In the genomic region with DNA sequence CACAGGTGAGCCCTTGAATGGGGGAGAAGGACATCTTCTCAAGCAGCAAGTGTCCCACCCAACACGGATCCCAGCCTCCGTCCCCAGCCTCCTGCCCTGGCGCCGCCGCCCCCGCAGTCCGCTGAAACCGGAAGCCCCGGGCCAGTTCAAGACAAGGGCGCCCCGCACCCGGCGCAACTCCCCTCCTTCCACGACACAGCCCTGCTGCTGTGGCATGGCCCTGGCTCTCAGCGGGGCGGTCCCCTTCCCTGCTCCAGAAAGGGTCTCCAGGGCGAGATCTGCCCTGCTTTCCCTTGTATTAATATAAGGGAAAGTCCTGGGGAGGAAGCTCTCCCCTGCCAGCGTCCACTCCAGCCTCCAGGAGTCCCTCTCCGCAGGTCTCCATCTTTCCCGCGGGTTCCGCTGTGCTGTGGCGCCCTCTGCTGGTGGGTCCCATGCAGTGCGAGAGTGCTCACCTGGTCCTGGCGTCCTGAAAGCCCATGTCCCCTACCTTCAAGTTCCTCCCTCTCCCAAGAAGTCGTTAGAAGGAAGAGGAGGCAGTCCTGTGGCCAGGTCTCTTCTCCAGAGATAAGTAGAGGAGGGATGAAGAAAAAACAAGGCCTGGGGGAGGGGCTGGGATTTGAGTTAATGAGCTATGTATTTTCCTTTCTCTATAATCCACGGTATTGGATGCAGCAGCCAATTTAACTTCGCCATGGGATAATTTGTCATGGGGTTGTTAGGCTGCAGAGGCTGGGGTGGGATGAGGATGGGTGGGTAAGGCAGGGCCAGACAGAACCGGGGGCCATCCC, we compare ENCODE assay signal across 9 cellular contexts.
DNase-seq lines count a peak whose midpoint lies in the region; ATAC-seq, FAIRE-seq and TF ChIP-seq lines count a peak whose summit lies in the region.
"Had no signal": no experiment of that assay in that cellular context is flagged by ENCODE, and none has a peak within 500 bp of the region (broad histone marks: within the 10 kb centered on the region; RNA-seq: fewer than 3 reads in every experiment).

No MANE protein-coding gene starts in this region.

- H3K79me2 ChIP-seq in H1 (ENCODE audit: control insufficient read depth in 1 of 2, insufficient read depth in 2 of 2, low read length in 2 of 2), result no peaks in the 10 kb centered on the region

- no peak overlapping the region for H2AFZ ChIP-seq in H1 (ENCODE audit: low read length)
- peak overlapping the region; percentile 35 for H2AFZ ChIP-seq in neuronal stem cell (ENCODE audit: low read length)

- CTCF ChIA-PET in H1 (lab: Charles Lee; ENCODE audit: partially characterized antibody), result interaction anchor here (0.6 to 3.9 kb wide), 70 partner anchors 10 to 655 kb away, joined by 3 to 45 read pairs (median 4); no protein-coding TSS in a partner anchor

- no peaks in the 10 kb centered on the region for H3K9me3 Mint-ChIP-seq in activated CD4-positive, alpha-beta T cell treated with anti-CD3 and anti-CD28 coated beads, Interleukin-2, amount 10 ng/mL, durations not matched to agents 24 days and 14 days

- H3K9me3 ChIP-seq in H1 (ENCODE audit: insufficient read depth in 2 of 2, low read depth in 1 of 2, low read length in 1 of 2), result no peaks in the 10 kb centered on the region
- H3K9me3 ChIP-seq in neuronal stem cell (replicated peaks in 1 of 2; ENCODE audit: control insufficient read depth in 2 of 2, insufficient read depth in 1 of 2, low read depth in 1 of 2, low read length in 2 of 2), result no peaks in the 10 kb centered on the region

- H3K27me3 ChIP-seq in H1 (replicated peaks in 1 of 4; ENCODE audit: control insufficient read depth in 3 of 4, extremely low read depth in 1 of 4, insufficient read depth in 3 of 4, low read length in 3 of 4), result no peaks in the 10 kb centered on the region
- peaks cover 0 to 8% (median 0%) of the 10 kb centered on the region in 3 experiments for H3K27me3 ChIP-seq in neuronal stem cell (ENCODE audit: control insufficient read depth in 3 of 3, insufficient read depth in 3 of 3, low read depth in 1 of 3, low read length in 3 of 3)
- H3K27me3 ChIP-seq: BLaER1 treated with 17β-estradiol and CSF1 and Interleukin-3, amounts not matched to agents 10 nM and 100 nM had no signal

- H3K9ac ChIP-seq in H1 (replicated peaks in 1 of 4; ENCODE audit: extremely low read depth in 1 of 4, low read depth in 3 of 4, low read length in 3 of 4), result no peak overlapping the region
- H3K9ac ChIP-seq in neuronal stem cell (ENCODE audit: low read depth, low read length, poor library complexity), result no peak overlapping the region
- H3K9ac ChIP-seq: BLaER1 treated with 17β-estradiol and CSF1 and Interleukin-3, amounts not matched to agents 10 nM and 100 nM had no signal

- H3K4me1 Mint-ChIP-seq in activated CD4-positive, alpha-beta T cell treated with anti-CD3 and anti-CD28 coated beads, Interleukin-2, amount 10 ng/mL, durations not matched to agents 24 days and 14 days, result peaks cover under 1% of the 10 kb centered on the region

- no peak overlapping the region for H3K56ac ChIP-seq in H1 (replicated peaks; ENCODE audit: insufficient read length, low read depth, low read length)

- H3K4me3 Mint-ChIP-seq in activated CD4-positive, alpha-beta T cell treated with anti-CD3 and anti-CD28 coated beads, Interleukin-2, amount 10 ng/mL, durations not matched to agents 24 days and 14 days, result no peak overlapping the region

- H3K27ac ChIP-seq in H1 (ENCODE audit: low read depth, low read length), result no peak overlapping the region
- no peak overlapping the region for H3K27ac ChIP-seq in neuronal stem cell (replicated peaks; ENCODE audit: low read length)
- H3K27ac ChIP-seq: BLaER1 treated with 17β-estradiol and CSF1 and Interleukin-3, amounts not matched to agents 10 nM and 100 nM had no signal

- H2BK5ac ChIP-seq in H1 (ENCODE audit: low read depth, low read length) (no peak overlapping the region), neuronal stem cell (ENCODE audit: low read length) (no peak overlapping the region)

- H3K4ac ChIP-seq in H1 (replicated peaks; ENCODE audit: insufficient read length, low read depth, low read length) (no peak overlapping the region), neuronal stem cell (ENCODE audit: low read length) (no peak overlapping the region)

- intact Hi-C loops in activated CD4-positive, alpha-beta T cell treated with anti-CD3 and anti-CD28 coated beads, Interleukin-2, amount 10 ng/mL, durations not matched to agents 24 days and 14 days (cut with micrococcal nuclease), result no loop called here

- POLR2A ChIA-PET in H1 (lab: Charles Lee; ENCODE audit: partially characterized antibody), result no interaction called here

- H4K91ac ChIP-seq in H1 (replicated peaks; ENCODE audit: insufficient read length, low read length), result no peak overlapping the region
- no peak overlapping the region for H4K91ac ChIP-seq in neuronal stem cell (ENCODE audit: low read depth, low read length, poor library complexity)

- H3K36me3 ChIP-seq in H1 (ENCODE audit: control insufficient read depth in 2 of 4, insufficient read depth in 4 of 4, low read length in 3 of 4) (no peaks in the 10 kb centered on the region), neuronal stem cell (replicated peaks in 1 of 2; ENCODE audit: control insufficient read depth in 2 of 2, insufficient read depth in 2 of 2, low read length in 2 of 2) (no peaks in the 10 kb centered on the region)
- H3K36me3 ChIP-seq: BLaER1 treated with 17β-estradiol and CSF1 and Interleukin-3, amounts not matched to agents 10 nM and 100 nM had no signal

- H2BK12ac ChIP-seq in H1 (ENCODE audit: low read depth, low read length) (no peak overlapping the region), neuronal stem cell (ENCODE audit: low read length) (no peak overlapping the region)

- WGBS in H1 (ENCODE audit: extremely low coverage in 1 of 2, insufficient coverage in 1 of 2, insufficient read length in 1 of 2, insufficient replicate concordance in 2 of 2, low coverage in 1 of 2, low lambda C conversion rate in 2 of 2, missing lambda C conversion rate in 1 of 2), 2 experiments, result 64% methylated on average over 28 of the region's 29 CpGs; no CpG with 5 or more reads in 1 of the 2 experiments
- WGBS in neuronal stem cell (ENCODE audit: extremely low coverage in 2 of 2, insufficient read length in 2 of 2, insufficient replicate concordance in 1 of 2), 2 donors, result no CpG with 5 or more reads among the region's 29 CpGs

- TF ChIP-seq RAD21 in H1 (IDR thresholded peaks at IDR 0.05 in 1 of 2, conservative IDR thresholded peaks at IDR 0.05 in 1 of 2; ENCODE audit: low read depth in 2 of 2, low read length in 2 of 2), result peak; percentile 97

- H3K18ac ChIP-seq in H1 (ENCODE audit: extremely low read depth, low read length) (no peak overlapping the region), neuronal stem cell (ENCODE audit: low read length) (peak overlapping the region; percentile 89)

- TF ChIP-seq EP300 in H1 (IDR thresholded peaks at IDR 0.05; ENCODE audit: borderline replicate concordance in 1 of 2, low read depth in 2 of 2, low read length in 2 of 2), result no peak

- peaks cover 3% of the 10 kb centered on the region for H3K27me3 Mint-ChIP-seq in activated CD4-positive, alpha-beta T cell treated with anti-CD3 and anti-CD28 coated beads, Interleukin-2, amount 10 ng/mL, durations not matched to agents 24 days and 14 days

- H2BK20ac ChIP-seq in H1 (ENCODE audit: low read length), result no peak overlapping the region

- DNase-seq in NCI-H187 (lab: John Stamatoyannopoulos, UW) (peak; percentile 16 to 17), NCI-H187 treated with DMSO at 0.1 percent for 48 hours (lab: John Stamatoyannopoulos, UW) (no peak), NCI-H1694 (lab: John Stamatoyannopoulos, UW) (peak; percentile 53), H1 (ENCODE audit: low read depth in 1 of 2, low spot score in 2 of 2) (peak; percentile 71 to 100), neuronal stem cell (ENCODE audit: low spot score) (peak; percentile 68), occipital lobe (lab: John Stamatoyannopoulos, UW) (no peak)
- peak; percentile 88 for DNase-seq in activated CD4-positive, alpha-beta T cell treated with anti-CD3 and anti-CD28 coated beads, Interleukin-2, amount 10 ng/mL, durations not matched to agents 24 days and 14 days

- ATAC-seq in GM21529 (IDR thresholded peaks at IDR 0.05; ENCODE audit: unreplicated experiment), result no peak

- TF ChIP-seq POLR2A in H1 (IDR thresholded peaks at IDR 0.05; ENCODE audit: control extremely low read depth in 1 of 2, low read depth in 2 of 2, low read length in 2 of 2), result no peak

- H3K23me2 ChIP-seq in H1 (ENCODE audit: low read depth, low read length), result no peaks in the 10 kb centered on the region

- no peaks in the 10 kb centered on the region for H3K36me3 Mint-ChIP-seq in activated CD4-positive, alpha-beta T cell treated with anti-CD3 and anti-CD28 coated beads, Interleukin-2, amount 10 ng/mL, durations not matched to agents 24 days and 14 days (ENCODE audit: low read depth)

- H3K4me1 ChIP-seq in H1 (replicated peaks in 1 of 4; ENCODE audit: control insufficient read depth in 3 of 4, insufficient read depth in 4 of 4, low read length in 3 of 4), result no peaks in the 10 kb centered on the region
- H3K4me1 ChIP-seq in neuronal stem cell (ENCODE audit: control insufficient read depth in 2 of 2, insufficient read depth in 1 of 2, low read depth in 1 of 2, low read length in 2 of 2), result peaks cover 0 to 1% of the 10 kb centered on the region in 2 donors
- H3K4me1 ChIP-seq: BLaER1 treated with 17β-estradiol and CSF1 and Interleukin-3, amounts not matched to agents 10 nM and 100 nM had no signal

- no peaks in the 10 kb centered on the region for H4K20me1 ChIP-seq in H1 (replicated peaks in 1 of 2; ENCODE audit: control insufficient read depth in 1 of 2, insufficient read depth in 2 of 2, low read length in 2 of 2)

- H4K8ac ChIP-seq in H1 (ENCODE audit: extremely low read depth, insufficient read depth, low read length) (peak overlapping the region; percentile 80), neuronal stem cell (ENCODE audit: low read depth, low read length) (peak overlapping the region; percentile 32)

- no peak overlapping the region for H2BK15ac ChIP-seq in H1 (ENCODE audit: low read length)
- H2BK15ac ChIP-seq in neuronal stem cell (ENCODE audit: low read length), result no peak overlapping the region

- H3K79me1 ChIP-seq in H1 (ENCODE audit: low read depth, low read length) (no peaks in the 10 kb centered on the region), neuronal stem cell (ENCODE audit: low read depth, low read length) (no peaks in the 10 kb centered on the region)

- peak overlapping the region in 1 of 4 experiments; percentile 28; a peak in 1 of 8 replicates for H3K4me3 ChIP-seq in H1 (ENCODE audit: extremely low read depth in 1 of 4, insufficient read depth in 2 of 4, low read depth in 3 of 4, low read length in 4 of 4)
- H3K4me3 ChIP-seq in neuronal stem cell (ENCODE audit: low read length in 2 of 2), result no peak overlapping the region
- H3K4me3 ChIP-seq: BLaER1 treated with 17β-estradiol and CSF1 and Interleukin-3, amounts not matched to agents 10 nM and 100 nM had no signal

- no peak overlapping the region for H3K14ac ChIP-seq in H1 (ENCODE audit: insufficient read length)
- no peak overlapping the region for H3K14ac ChIP-seq in neuronal stem cell (ENCODE audit: low read length)

- H3K4me2 ChIP-seq in H1 (ENCODE audit: insufficient read depth in 1 of 2, low read depth in 2 of 2, low read length in 2 of 2), result peak overlapping the region; percentile 5 to 47; a peak in 2 of 4 replicates
- H3K4me2 ChIP-seq in neuronal stem cell (ENCODE audit: insufficient read depth, low read length, poor library complexity, severe bottlenecking), result no peak overlapping the region
- H3K4me2 ChIP-seq: BLaER1 treated with 17β-estradiol and CSF1 and Interleukin-3, amounts not matched to agents 10 nM and 100 nM had no signal

- H3K27ac Mint-ChIP-seq in activated CD4-positive, alpha-beta T cell treated with anti-CD3 and anti-CD28 coated beads, Interleukin-2, amount 10 ng/mL, durations not matched to agents 24 days and 14 days, result no peak overlapping the region

- no peak overlapping the region for H2AK5ac ChIP-seq in H1 (ENCODE audit: low read depth, low read length)
- no peak overlapping the region for H2AK5ac ChIP-seq in neuronal stem cell (ENCODE audit: low read depth, low read length)

- peak; percentile 87 for FAIRE-seq in H1 (lab: Jason Lieb, UNC)

- TF ChIP-seq CTCF in H1 (IDR thresholded peaks at IDR 0.05; ENCODE audit: control extremely low read depth in 1 of 3, insufficient read depth in 1 of 3, low read depth in 1 of 3, low read length in 3 of 3), result peak; percentile 98 to 99 (median 99)

- no peak overlapping the region for H4K5ac ChIP-seq in H1 (ENCODE audit: insufficient read length, low read depth, low read length)

- H3K23ac ChIP-seq in H1 (ENCODE audit: insufficient read length), result no peak overlapping the region
- no peak overlapping the region for H3K23ac ChIP-seq in neuronal stem cell (ENCODE audit: low read depth, low read length, poor library complexity)

- no peak overlapping the region for H2BK120ac ChIP-seq in H1 (replicated peaks; ENCODE audit: low read depth, low read length)
- H2BK120ac ChIP-seq in neuronal stem cell (ENCODE audit: low read depth, low read length), result no peak overlapping the region

Comparison
In these comparisons a context has a peak if more than half of its experiments do, and no peak if none do; other contexts are left out.
1. DNase-seq: peak in NCI-H187 (2 of 2), NCI-H1694 (single experiment), activated CD4-positive, alpha-beta T cell treated with anti-CD3 and anti-CD28 coated beads, Interleukin-2, amount 10 ng/mL, durations not matched to agents 24 days and 14 days (single experiment), H1 (2 of 2) and neuronal stem cell (single experiment); none in NCI-H187 treated with DMSO at 0.1 percent for 48 hours (single experiment) and occipital lobe (single experiment).